13 cellular contexts compared by ENCODE assay signal in genomic region chr5:141149812-141150211, GRCh38. TPM values are rescaled to one million over a fixed set of nuclear protein-coding genes. Genes with fewer than 3 reads are reported as not detected.
DNase-seq lines count a peak whose midpoint lies in the region; ATAC-seq and TF ChIP-seq lines count a peak whose summit lies in the region.
"Had no signal": no experiment of that assay in that cellular context is flagged by ENCODE, and none has a peak within 500 bp of the region (broad histone marks: within the 10 kb centered on the region; RNA-seq: fewer than 3 reads in every experiment).

TSS of gene PCDHB6 (plus strand) at chr5:141150057. CDS start at chr5:141150258, 201 bp downstream.

- H3K9ac ChIP-seq in endodermal cell (ENCODE audit: extremely low read depth, low read length, poor library complexity, severe bottlenecking) = no peak within 1 kb of the TSS
- H3K9ac ChIP-seq in subcutaneous abdominal adipose tissue (ENCODE audit: low read length in 5 of 5) = no peak within 1 kb of the TSS
- no peak within 1 kb of the TSS for H3K9ac ChIP-seq in smooth muscle cell (ENCODE audit: low read depth)
- H3K9ac ChIP-seq: BLaER1 treated with 17β-estradiol and CSF1 and Interleukin-3, amounts not matched to agents 10 nM and 100 nM had no signal

- H3K4me2 ChIP-seq in smooth muscle cell = no peak within 1 kb of the TSS
- H3K4me2 ChIP-seq: BLaER1 treated with 17β-estradiol and CSF1 and Interleukin-3, amounts not matched to agents 10 nM and 100 nM had no signal

- no peaks in the 10 kb centered on the region for H3K79me2 ChIP-seq in smooth muscle cell (ENCODE audit: low read depth)

- TF ChIP-seq CTCF in endodermal cell (conservative IDR thresholded peaks at IDR 0.05) (peak; percentile 65), natural killer cell (IDR thresholded peaks at IDR 0.05) (no peak), GM10266 (IDR thresholded peaks at IDR 0.05; ENCODE audit: control insufficient read depth, insufficient read depth, low read depth, missing control alignments) (no peak), smooth muscle cell (IDR thresholded peaks at IDR 0.05; ENCODE audit: borderline replicate concordance, insufficient read depth, poor library complexity, severe bottlenecking) (no peak)

- peaks cover 37% of the 10 kb centered on the region for H3K27me3 Mint-ChIP-seq in activated naive CD4-positive, alpha-beta T cell treated with anti-CD3 and anti-CD28 coated beads for 36 hours (ENCODE audit: low read depth)
- H3K27me3 Mint-ChIP-seq in endodermal cell (ENCODE audit: insufficient read depth) (peaks cover 2% of the 10 kb centered on the region), natural killer cell (ENCODE audit: low read depth in 2 of 2) (peaks cover 0 to 10% of the 10 kb centered on the region in 2 donors)

- WGBS in endodermal cell (ENCODE audit: insufficient coverage in 1 of 2, insufficient read length in 1 of 2), 2 experiments = 86 to 89% methylated on average over 17 to 18 of the region's 18 CpGs
- 74% methylated on average over 18 of the region's 18 CpGs for WGBS in smooth muscle cell (ENCODE audit: low lambda C conversion rate)

- peaks cover 4% of the 10 kb centered on the region for H3K27me3 ChIP-seq in endodermal cell (ENCODE audit: control insufficient read depth, insufficient read depth, low read length, poor library complexity, severe bottlenecking)
- H3K27me3 ChIP-seq in subcutaneous abdominal adipose tissue (ENCODE audit: control insufficient read depth in 5 of 5, insufficient read depth in 4 of 5, low read length in 5 of 5) = peaks cover 0 to 9% (median 3%) of the 10 kb centered on the region in 5 donors
- H3K27me3 ChIP-seq in smooth muscle cell (ENCODE audit: low read depth) = no peaks in the 10 kb centered on the region
- H3K27me3 ChIP-seq: BLaER1 treated with 17β-estradiol and CSF1 and Interleukin-3, amounts not matched to agents 10 nM and 100 nM had no signal

- CTCF ChIA-PET in activated naive CD4-positive, alpha-beta T cell treated with anti-CD3 and anti-CD28 coated beads for 36 hours (lab: Charles Lee) = interaction anchor here (0.7 kb wide), 1 partner anchor 11 kb away, joined by 3 read pairs; no protein-coding TSS in a partner anchor

- H4K20me1 ChIP-seq in smooth muscle cell (ENCODE audit: low read depth) = no peaks in the 10 kb centered on the region
- H4K20me1 ChIP-seq: BLaER1 treated with 17β-estradiol and CSF1 and Interleukin-3, amounts not matched to agents 10 nM and 100 nM had no signal

- peak; percentile 21 for DNase-seq in activated naive CD4-positive, alpha-beta T cell treated with anti-CD3 and anti-CD28 coated beads for 36 hours
- no peak for DNase-seq in activated naive CD4-positive, alpha-beta T cell treated with anti-CD3 and anti-CD28 coated beads, Interleukin-2, amount 50 U/mL, for 72 hours (ENCODE audit: low spot score in 2 of 2)
- DNase-seq in NCI-H748 (lab: John Stamatoyannopoulos, UW; ENCODE audit: unreplicated experiment) (peak; percentile 78), endodermal cell (peak; percentile 66), natural killer cell (no peak), GM10266 (ENCODE audit: extremely low spot score) (no peak), smooth muscle cell (lab: John Stamatoyannopoulos, UW; ENCODE audit: unreplicated experiment) (no peak)
- DNase-seq: activated CD4-positive, alpha-beta T cell treated with anti-CD3 and anti-CD28 coated beads, Interleukin-2, amount 50 U/mL, for 4 hours; central memory CD4-positive, alpha-beta T cell; islet precursor cell; NCI-H2029 treated with DMSO at 0.1 percent for 48 hours had no signal

- H3K4me3 ChIP-seq in endodermal cell (ENCODE audit: low read length) = no peak within 1 kb of the TSS
- peak within 1 kb of the TSS; percentile 0 to 53 (median 20) for H3K4me3 ChIP-seq in subcutaneous abdominal adipose tissue (ENCODE audit: low read depth in 1 of 5, low read length in 5 of 5)
- no peak within 1 kb of the TSS for H3K4me3 ChIP-seq in smooth muscle cell
- H3K4me3 ChIP-seq: BLaER1 treated with 17β-estradiol and CSF1 and Interleukin-3, amounts not matched to agents 10 nM and 100 nM had no signal

- no peak for ATAC-seq in activated naive CD4-positive, alpha-beta T cell treated with anti-CD3 and anti-CD28 coated beads, Interleukin-2, amount 50 U/mL, for 72 hours
- ATAC-seq in natural killer cell = no peak

- no peaks in the 10 kb centered on the region for H3K4me1 ChIP-seq in endodermal cell (ENCODE audit: control insufficient read depth, insufficient read depth, low read length)
- H3K4me1 ChIP-seq in subcutaneous abdominal adipose tissue (ENCODE audit: control insufficient read depth in 5 of 5, insufficient read depth in 5 of 5, low read length in 5 of 5) = peaks cover 0 to 2% (median 0%) of the 10 kb centered on the region in 5 donors
- H3K4me1 ChIP-seq in smooth muscle cell (ENCODE audit: low read depth) = no peaks in the 10 kb centered on the region
- H3K4me1 ChIP-seq: BLaER1 treated with 17β-estradiol and CSF1 and Interleukin-3, amounts not matched to agents 10 nM and 100 nM had no signal

- H3K27ac Mint-ChIP-seq in activated naive CD4-positive, alpha-beta T cell treated with anti-CD3 and anti-CD28 coated beads for 36 hours = no peak within 1 kb of the TSS
- no peak within 1 kb of the TSS for H3K27ac Mint-ChIP-seq in activated naive CD4-positive, alpha-beta T cell treated with anti-CD3 and anti-CD28 coated beads, Interleukin-2, amount 50 U/mL, for 72 hours
- H3K27ac Mint-ChIP-seq in endodermal cell (no peak within 1 kb of the TSS), natural killer cell (no peak within 1 kb of the TSS)

- peaks cover 11% of the 10 kb centered on the region for H3K36me3 Mint-ChIP-seq in activated naive CD4-positive, alpha-beta T cell treated with anti-CD3 and anti-CD28 coated beads for 36 hours (ENCODE audit: low read depth)
- H3K36me3 Mint-ChIP-seq in activated naive CD4-positive, alpha-beta T cell treated with anti-CD3 and anti-CD28 coated beads, Interleukin-2, amount 50 U/mL, for 72 hours = peaks cover 28 to 30% of the 10 kb centered on the region in 2 donors
- H3K36me3 Mint-ChIP-seq in endodermal cell (ENCODE audit: low read depth) (peaks cover 28% of the 10 kb centered on the region), natural killer cell (peaks cover 16% of the 10 kb centered on the region)

- H3F3A ChIP-seq in smooth muscle cell (ENCODE audit: low read depth) = no peaks in the 10 kb centered on the region

- H3K9me3 ChIP-seq in endodermal cell (ENCODE audit: control insufficient read depth, low read length) = peaks cover 4% of the 10 kb centered on the region
- H3K9me3 ChIP-seq in subcutaneous abdominal adipose tissue (ENCODE audit: control insufficient read depth in 5 of 5, low read length in 5 of 5) = peaks cover 14 to 34% (median 24%) of the 10 kb centered on the region in 5 donors
- H3K9me3 ChIP-seq in smooth muscle cell (replicated peaks; ENCODE audit: low read depth) = peaks cover 14% of the 10 kb centered on the region

- H3K27ac ChIP-seq in endodermal cell (ENCODE audit: low read depth, low read length) = no peak within 1 kb of the TSS
- no peak within 1 kb of the TSS for H3K27ac ChIP-seq in subcutaneous abdominal adipose tissue (ENCODE audit: low read depth, low read length)
- no peak within 1 kb of the TSS for H3K27ac ChIP-seq in smooth muscle cell (ENCODE audit: low read depth)
- H3K27ac ChIP-seq: BLaER1 treated with 17β-estradiol and CSF1 and Interleukin-3, amounts not matched to agents 10 nM and 100 nM had no signal

- H3K4me3 Mint-ChIP-seq in activated naive CD4-positive, alpha-beta T cell treated with anti-CD3 and anti-CD28 coated beads for 36 hours = no peak within 1 kb of the TSS
- no peak within 1 kb of the TSS for H3K4me3 Mint-ChIP-seq in endodermal cell
- no peak within 1 kb of the TSS for H3K4me3 Mint-ChIP-seq in natural killer cell

- H2AFZ ChIP-seq in smooth muscle cell (ENCODE audit: low read depth) = no peak within 1 kb of the TSS

- H3K9me3 Mint-ChIP-seq in activated naive CD4-positive, alpha-beta T cell treated with anti-CD3 and anti-CD28 coated beads for 36 hours = peaks cover 22% of the 10 kb centered on the region
- H3K9me3 Mint-ChIP-seq in activated naive CD4-positive, alpha-beta T cell treated with anti-CD3 and anti-CD28 coated beads, Interleukin-2, amount 50 U/mL, for 72 hours = peaks cover 14% of the 10 kb centered on the region in 2 donors
- H3K9me3 Mint-ChIP-seq in endodermal cell = peaks cover 26% of the 10 kb centered on the region
- H3K9me3 Mint-ChIP-seq in natural killer cell = peaks cover 3 to 8% of the 10 kb centered on the region in 2 donors

- intact Hi-C loops in activated naive CD4-positive, alpha-beta T cell treated with anti-CD3 and anti-CD28 coated beads for 36 hours (cut with micrococcal nuclease) = no loop called here
- intact Hi-C loops in natural killer cell (cut with micrococcal nuclease) = no loop called here

- H3K36me3 ChIP-seq in endodermal cell (ENCODE audit: control insufficient read depth, insufficient read depth, low read length) (no peaks in the 10 kb centered on the region), subcutaneous abdominal adipose tissue (ENCODE audit: control insufficient read depth in 5 of 5, insufficient read depth in 5 of 5, low read length in 5 of 5) (no peaks in the 10 kb centered on the region), smooth muscle cell (ENCODE audit: low read depth) (no peaks in the 10 kb centered on the region)
- H3K36me3 ChIP-seq: BLaER1 treated with 17β-estradiol and CSF1 and Interleukin-3, amounts not matched to agents 10 nM and 100 nM had no signal

- peaks cover 4% of the 10 kb centered on the region for H3K4me1 Mint-ChIP-seq in activated naive CD4-positive, alpha-beta T cell treated with anti-CD3 and anti-CD28 coated beads for 36 hours (ENCODE audit: low read depth)
- H3K4me1 Mint-ChIP-seq in endodermal cell (no peaks in the 10 kb centered on the region), natural killer cell (peaks cover 0 to 4% of the 10 kb centered on the region in 2 donors)

RNA-seq across cellular contexts. Expression of gene PCDHB6, which starts in this region (rescaled TPM):
- not detected for total RNA-seq in activated naive CD4-positive, alpha-beta T cell treated with anti-CD3 and anti-CD28 coated beads for 36 hours
- not detected for total RNA-seq in activated naive CD4-positive, alpha-beta T cell treated with anti-CD3 and anti-CD28 coated beads, Interleukin-2, amount 50 U/mL, for 72 hours
- total RNA-seq in endodermal cell (1 to 10 TPM in 1 of 2 donors, under 1 TPM in 1; 0.66 to 2.0 TPM), natural killer cell (not detected), smooth muscle cell (0.58 and 0.94 TPM in 2 replicates)
- 0.36 TPM for polyA plus RNA-seq in endodermal cell (2013, experiment 1 of 2)
- polyA plus RNA-seq in endodermal cell (2013, experiment 2 of 2) = 0.29 TPM
- 0.25 and 0.32 TPM in 2 replicates for polyA plus RNA-seq in smooth muscle cell

Comparison
In these comparisons a context has a peak if more than half of its experiments do, and no peak if none do; other contexts are left out.
1. Peak in DNase-seq in activated naive CD4-positive, alpha-beta T cell treated with anti-CD3 and anti-CD28 coated beads for 36 hours; RNA of the gene not detected or under 1 TPM.
2. DNase-seq: peak in NCI-H748 (single experiment) and endodermal cell (single experiment); none in activated naive CD4-positive, alpha-beta T cell treated with anti-CD3 and anti-CD28 coated beads, Interleukin-2, amount 50 U/mL, for 72 hours (0 of 2), natural killer cell (single experiment), GM10266 (single experiment) and smooth muscle cell (single experiment).
3. H3K4me3 ChIP-seq: peak in subcutaneous abdominal adipose tissue (5 of 5); none in endodermal cell (single experiment) and smooth muscle cell (single experiment).